In the genomic region with DNA sequence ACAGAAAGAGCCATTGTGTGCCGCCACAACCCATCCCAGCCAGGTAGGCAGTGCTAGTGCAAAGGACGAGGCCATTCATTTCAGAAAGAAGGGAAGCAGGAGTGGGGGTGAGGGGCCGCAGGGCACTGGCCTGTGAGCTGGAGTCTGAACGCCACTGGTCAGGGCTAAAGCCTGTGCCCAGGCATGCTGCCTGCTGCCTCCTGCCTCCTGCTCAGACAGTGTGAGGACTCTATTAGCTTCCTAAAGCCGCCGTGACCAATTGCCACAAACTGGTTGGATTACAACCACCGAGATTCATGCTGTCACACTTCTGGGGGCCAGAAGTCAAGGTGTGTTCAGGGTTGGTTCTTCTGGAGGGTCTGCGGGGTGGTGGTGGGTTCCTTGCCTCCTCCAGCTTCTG, we compare ENCODE assay signal across 27 cellular contexts.
"Had no signal": no experiment of that assay in that cellular context is flagged by ENCODE, and none has a peak within 500 bp of the region (broad histone marks: within the 10 kb centered on the region; RNA-seq: fewer than 3 reads in every experiment).

No MANE protein-coding gene starts in this region.

- H3K9me3 Mint-ChIP-seq: nephron; stimulated activated effector memory CD8-positive, alpha-beta T cell treated with anti-CD3 and anti-CD28 coated beads, Interleukin-12 subunit alpha, Interleukin-12 subunit beta, amount 100 ng/mL, for 72 hours had no signal

- H3K4me3 ChIP-seq: neural progenitor cell, pancreas, psoas muscle, right lobe of liver, sigmoid colon, stomach, thoracic aorta, thyroid gland, tibial nerve, upper lobe of right lung, vagina had no signal

- H3K4me1 ChIP-seq: pancreas, psoas muscle, right lobe of liver, sigmoid colon, tibial nerve, upper lobe of right lung, vagina had no signal

- H3K36me3 ChIP-seq: neural progenitor cell, neutrophil, pancreas, right lobe of liver, sigmoid colon, stomach, thoracic aorta, thyroid gland, tibial nerve, upper lobe of right lung, vagina had no signal

- H3K9ac ChIP-seq: neural progenitor cell had no signal

- H3K27ac Mint-ChIP-seq: nephron; progenitor cell of endocrine pancreas; stimulated activated effector memory CD8-positive, alpha-beta T cell treated with anti-CD3 and anti-CD28 coated beads, Interleukin-12 subunit alpha, Interleukin-12 subunit beta, amount 100 ng/mL, for 72 hours; stimulated activated naive B cell treated with anti-CD40 and anti-IgM and Interleukin-4, amounts not matched to agents 10 μg/mL and 1 μg/mL and 100 μg/mL, for 72 hours; stimulated activated naive CD8-positive, alpha-beta T cell treated with anti-CD3 and anti-CD28 coated beads, Interleukin-15, Interleukin-2, amounts not matched to agents 100 ng/mL and 50 ng/mL, for 24 hours; type B pancreatic cell had no signal

- H2AFZ ChIP-seq: neural progenitor cell had no signal

- H3K27me3 ChIP-seq: neural progenitor cell, pancreas, right lobe of liver, sigmoid colon, stomach, thyroid gland, tibial nerve, upper lobe of right lung, vagina had no signal

- H3K4me1 Mint-ChIP-seq: naive thymus-derived CD4-positive, alpha-beta T cell; nephron; stimulated activated effector memory CD8-positive, alpha-beta T cell treated with anti-CD3 and anti-CD28 coated beads, Interleukin-12 subunit alpha, Interleukin-12 subunit beta, amount 100 ng/mL, for 72 hours; stimulated activated naive B cell treated with anti-CD40 and anti-IgM and Interleukin-4, amounts not matched to agents 10 μg/mL and 1 μg/mL and 100 μg/mL, for 72 hours had no signal

- ATAC-seq: naive thymus-derived CD4-positive, alpha-beta T cell; pancreas; psoas muscle; right cardiac atrium; right lobe of liver; stimulated activated effector memory CD8-positive, alpha-beta T cell treated with anti-CD3 and anti-CD28 coated beads, Interleukin-12 subunit alpha, Interleukin-12 subunit beta, amount 100 ng/mL, for 72 hours; stimulated activated naive B cell treated with anti-CD40 and anti-IgM and Interleukin-4, amounts not matched to agents 10 μg/mL and 1 μg/mL and 100 μg/mL, for 72 hours had no signal

- H3K27me3 Mint-ChIP-seq: naive thymus-derived CD4-positive, alpha-beta T cell; progenitor cell of endocrine pancreas; stimulated activated naive B cell treated with anti-CD40 and anti-IgM and Interleukin-4, amounts not matched to agents 10 μg/mL and 1 μg/mL and 100 μg/mL, for 72 hours; stimulated activated naive CD8-positive, alpha-beta T cell treated with anti-CD3 and anti-CD28 coated beads, Interleukin-15, Interleukin-2, amounts not matched to agents 100 ng/mL and 50 ng/mL, for 24 hours; type B pancreatic cell had no signal

- H3K36me3 Mint-ChIP-seq: neural progenitor cell; stimulated activated effector memory CD8-positive, alpha-beta T cell treated with anti-CD3 and anti-CD28 coated beads, Interleukin-12 subunit alpha, Interleukin-12 subunit beta, amount 100 ng/mL, for 72 hours had no signal

- H3K4me2 ChIP-seq: neural progenitor cell had no signal

- H3K27ac ChIP-seq: neural progenitor cell, neutrophil, pancreas, psoas muscle, right lobe of liver, sigmoid colon, stomach, thoracic aorta, thyroid gland, tibial nerve, upper lobe of right lung, vagina had no signal

- H3K9me3 ChIP-seq: neutrophil, pancreas, psoas muscle, sigmoid colon, stomach, thoracic aorta, thyroid gland, upper lobe of right lung, vagina had no signal

- DNase-seq: naive thymus-derived CD4-positive, alpha-beta T cell; nucleus accumbens; pancreas; psoas muscle; right cardiac atrium; right lobe of liver; sigmoid colon; small intestine; stimulated activated CD4-positive, alpha-beta T cell treated with anti-CD3 and anti-CD28 coated beads, Interleukin-15, amount 100 ng/mL, for 24 hours; stimulated activated CD4-positive, alpha-beta T cell treated with anti-CD3 and anti-CD28 coated beads, Interleukin-2, amount 100 ng/mL, for 24 hours; stimulated activated CD4-positive, alpha-beta T cell treated with anti-CD3 and anti-CD28 coated beads, Interleukin-2, amount 100 ng/mL, for 48 hours; stimulated activated CD4-positive, alpha-beta T cell treated with anti-CD3 and anti-CD28 coated beads, Interleukin-4, amount 100 ng/mL, for 24 hours; stimulated activated naive B cell treated with anti-CD40 and anti-IgM and Interleukin-4, amounts not matched to agents 10 μg/mL and 1 μg/mL and 100 μg/mL, for 72 hours; stimulated activated naive CD4-positive, alpha-beta T cell treated with Interleukin-2 at 50 U/mL for 16 hours; stomach; thyroid gland; upper lobe of right lung had no signal

- H3K4me3 Mint-ChIP-seq: naive thymus-derived CD4-positive, alpha-beta T cell; nephron; neural progenitor cell; stimulated activated effector memory CD8-positive, alpha-beta T cell treated with anti-CD3 and anti-CD28 coated beads, Interleukin-12 subunit alpha, Interleukin-12 subunit beta, amount 100 ng/mL, for 72 hours; stimulated activated naive B cell treated with anti-CD40 and anti-IgM and Interleukin-4, amounts not matched to agents 10 μg/mL and 1 μg/mL and 100 μg/mL, for 72 hours; stimulated activated naive CD8-positive, alpha-beta T cell treated with anti-CD3 and anti-CD28 coated beads, Interleukin-15, Interleukin-2, amounts not matched to agents 100 ng/mL and 50 ng/mL, for 24 hours; type B pancreatic cell had no signal
